In genomic region chr3:177337548-177338331, GRCh38 we compare ENCODE assay signal across 8 cellular contexts.
DNase-seq lines count a peak whose midpoint lies in the region; ATAC-seq, FAIRE-seq and TF ChIP-seq lines count a peak whose summit lies in the region.

No MANE protein-coding gene starts in this region.

- DNase-seq in Panc1 (ENCODE audit: low read depth, low spot score) (no peak), bronchial epithelial cell (ENCODE audit: low read depth) (peak; percentile 67), nucleus accumbens (lab: John Stamatoyannopoulos, UW) (no peak), kidney (no peak), PC-9 (no peak)
- DNase-seq in stimulated activated CD4-positive, alpha-beta T cell treated with anti-CD3 and anti-CD28 coated beads, Interleukin-2, amount 100 ng/mL, for 48 hours = peak; percentile 49 to 60

- in situ Hi-C loops in Panc1 (cut with HindIII; ENCODE audit: low pct_unique_long_range_greater_than_20kb, low sequenced_read_pairs) = no loop called here

- TF ChIP-seq CTCF in Panc1 (IDR thresholded peaks at IDR 0.05) (no peak), bronchial epithelial cell (IDR thresholded peaks at IDR 0.05; ENCODE audit: insufficient read depth, low read length, severe bottlenecking) (no peak), kidney (IDR thresholded peaks at IDR 0.05; ENCODE audit: borderline replicate concordance, extremely low read depth, insufficient read depth) (no peak), PC-9 (conservative IDR thresholded peaks at IDR 0.05) (no peak)

- H3K9me3 ChIP-seq in Panc1 (ENCODE audit: control insufficient read depth, insufficient read depth, low read depth, low read length) (no peaks in the 10 kb centered on the region; the same call in 1 of the 2 replicates), kidney (ENCODE audit: control insufficient read depth in 1 of 2, low read length in 2 of 2) (no peaks in the 10 kb centered on the region), PC-9 (ENCODE audit: insufficient read depth, low read depth) (no peaks in the 10 kb centered on the region)

- FAIRE-seq in bronchial epithelial cell (lab: Jason Lieb, UNC) (no peak), kidney (lab: Jason Lieb, UNC) (no peak)

- intact Hi-C loops in Panc1 (cut with micrococcal nuclease; ENCODE audit: unreplicated experiment) (loop anchor here (10.0 kb wide), 1 partner anchor 53 kb away; no protein-coding TSS in a partner anchor), kidney (cut with DNase I) (no loop called here), PC-9 (cut with micrococcal nuclease; ENCODE audit: unreplicated experiment) (no loop called here)

- no peaks in the 10 kb centered on the region for H3K4me1 ChIP-seq in Panc1 (ENCODE audit: control insufficient read depth, insufficient read depth, low read length)
- peaks cover 7 to 8% of the 10 kb centered on the region in 2 donors for H3K4me1 ChIP-seq in kidney (ENCODE audit: control insufficient read depth in 1 of 2, insufficient read depth in 1 of 2, low read depth in 1 of 2, low read length in 2 of 2)
- H3K4me1 ChIP-seq in PC-9 (replicated peaks; ENCODE audit: insufficient read depth) = peaks cover 56% of the 10 kb centered on the region

- no peaks in the 10 kb centered on the region for H3K36me3 ChIP-seq in Panc1 (ENCODE audit: control insufficient read depth, insufficient read depth, low read length)
- no peaks in the 10 kb centered on the region for H3K36me3 ChIP-seq in bronchial epithelial cell (ENCODE audit: control insufficient read depth, insufficient read depth, low read length)
- no peaks in the 10 kb centered on the region for H3K36me3 ChIP-seq in kidney (ENCODE audit: control insufficient read depth in 1 of 2, insufficient read depth in 2 of 2, low read length in 2 of 2)
- H3K36me3 ChIP-seq in PC-9 (ENCODE audit: low read depth) = no peaks in the 10 kb centered on the region

- no peak overlapping the region for H3K4me2 ChIP-seq in PC-9

- H3K27ac ChIP-seq in Panc1 (ENCODE audit: low read length) (peak overlapping the region; percentile 74; the same call in 1 of the 2 replicates), kidney (ENCODE audit: low read depth in 2 of 2, low read length in 2 of 2) (no peak overlapping the region), PC-9 (no peak overlapping the region)

- H2AFZ ChIP-seq in PC-9 = no peak overlapping the region

- POLR2A ChIA-PET in Panc1 (lab: Charles Lee) = interaction anchor here (0.6 kb wide), 1 partner anchor 42 kb away, joined by 4 read pairs; no protein-coding TSS in a partner anchor
- POLR2A ChIA-PET in PC-9 (lab: Charles Lee; ENCODE audit: unreplicated experiment) = interaction anchor here (0.7 kb wide), 1 partner anchor 142 kb away, joined by 16 read pairs; no protein-coding TSS in a partner anchor

- peaks cover 15% of the 10 kb centered on the region for H3F3A ChIP-seq in PC-9 (ENCODE audit: insufficient read depth, low read depth)

- H3K27me3 ChIP-seq in Panc1 (ENCODE audit: control insufficient read depth, insufficient read depth, low read length) (no peaks in the 10 kb centered on the region), bronchial epithelial cell (ENCODE audit: control insufficient read depth, insufficient read depth, low read length) (no peaks in the 10 kb centered on the region), PC-9 (ENCODE audit: insufficient read depth, low read depth) (no peaks in the 10 kb centered on the region)

- ATAC-seq in GM18508 (IDR thresholded peaks at IDR 0.05; ENCODE audit: insufficient read depth, unreplicated experiment) (peak; percentile 90), HG02610 (IDR thresholded peaks at IDR 0.05; ENCODE audit: unreplicated experiment) (peak; percentile 97), Panc1 (no peak)

- H3K9ac ChIP-seq in kidney (ENCODE audit: low read length in 2 of 2) = no peak overlapping the region

- H3K9me2 ChIP-seq in PC-9 (ENCODE audit: insufficient read depth) = no peaks in the 10 kb centered on the region

- CTCF ChIA-PET in Panc1 (lab: Charles Lee) = interaction anchor here (0.7 kb wide), 1 partner anchor 19 kb away, joined by 9 read pairs; no protein-coding TSS in a partner anchor
- CTCF ChIA-PET in PC-9 (lab: Charles Lee) = no interaction called here

- H3K4me3 ChIP-seq in Panc1 (ENCODE audit: low read depth in 2 of 2, low read length in 2 of 2) (no peak overlapping the region), bronchial epithelial cell (ENCODE audit: low read depth, low read length) (no peak overlapping the region), kidney (ENCODE audit: low read length in 2 of 2) (no peak overlapping the region), PC-9 (no peak overlapping the region)

- no peaks in the 10 kb centered on the region for H3K79me2 ChIP-seq in PC-9 (ENCODE audit: low read depth)

- no TSS peak for BruUV-seq in Panc1 (replicated peaks; lab: Mats Ljungman, UMichigan)
- BruUV-seq in PC-9 (replicated peaks; lab: Mats Ljungman, UMichigan) = no TSS peak

- H4K20me1 ChIP-seq in PC-9 (ENCODE audit: insufficient read depth) = no peaks in the 10 kb centered on the region

Comparison
In these comparisons a context has a peak if more than half of its experiments do, and no peak if none do; other contexts are left out.
1. DNase-seq: peak in bronchial epithelial cell (single experiment) and stimulated activated CD4-positive, alpha-beta T cell treated with anti-CD3 and anti-CD28 coated beads, Interleukin-2, amount 100 ng/mL, for 48 hours (2 of 2); none in Panc1 (single experiment), nucleus accumbens (0 of 56), kidney (single experiment) and PC-9 (0 of 2).